Comparison of ENCODE assay signal across 8 cellular contexts in the genomic region with DNA sequence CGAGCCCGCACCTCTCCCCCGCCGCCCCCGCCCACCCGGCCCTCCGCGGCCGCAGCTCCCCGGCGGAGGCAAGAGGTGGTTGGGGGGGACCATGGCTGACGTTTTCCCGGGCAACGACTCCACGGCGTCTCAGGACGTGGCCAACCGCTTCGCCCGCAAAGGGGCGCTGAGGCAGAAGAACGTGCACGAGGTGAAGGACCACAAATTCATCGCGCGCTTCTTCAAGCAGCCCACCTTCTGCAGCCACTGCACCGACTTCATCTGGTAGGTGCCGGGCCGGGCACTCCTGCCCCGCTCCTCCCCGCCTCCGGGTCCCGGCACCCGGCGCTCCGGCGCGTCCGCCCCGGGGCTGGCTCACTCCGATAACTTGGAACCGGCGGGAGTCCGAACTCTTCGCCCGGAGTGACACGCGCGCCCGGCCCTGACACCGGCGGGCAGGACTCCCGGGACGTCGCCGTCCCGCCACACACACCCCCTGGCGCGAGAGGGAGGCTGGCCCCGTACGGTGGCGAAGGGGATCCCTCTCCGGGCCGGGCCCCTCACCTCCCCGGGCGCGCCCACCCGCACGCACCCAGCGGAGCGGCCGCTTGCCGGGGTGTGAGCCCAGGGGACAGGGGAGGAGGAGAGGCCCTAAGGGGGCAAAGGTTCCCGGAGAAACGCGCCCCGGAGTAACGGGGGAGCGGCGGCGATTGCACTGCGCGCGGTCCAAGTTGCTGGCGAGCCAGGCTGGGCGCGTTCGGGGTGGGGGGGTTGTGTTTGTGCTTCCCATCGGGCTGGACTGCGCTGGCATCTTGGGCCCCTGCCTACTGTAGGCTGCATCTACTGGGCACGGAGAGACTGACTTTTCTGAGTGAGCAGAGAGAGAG. TPM values are rescaled to one million over a fixed set of nuclear protein-coding genes. Genes with fewer than 3 reads are reported as not detected.
DNase-seq lines count a peak whose midpoint lies in the region; ATAC-seq and FAIRE-seq lines count a peak whose summit lies in the region.

No MANE protein-coding gene starts in this region.

- DNase-seq in NCI-H2227 (lab: John Stamatoyannopoulos, UW; ENCODE audit: unreplicated experiment) (peak; percentile 45), NCI-H2227 treated with DMSO at 0.1 percent for 48 hours (lab: John Stamatoyannopoulos, UW) (no peak), RCC 7860 (ENCODE audit: low spot score) (peak; percentile 62), globus pallidus (ENCODE audit: low spot score) (peak; percentile 63)
- peak; percentile 57 for DNase-seq in activated naive CD4-positive, alpha-beta T cell treated with anti-CD3 and anti-CD28 coated beads for 36 hours

- intact Hi-C loops in activated naive CD4-positive, alpha-beta T cell treated with anti-CD3 and anti-CD28 coated beads for 36 hours (cut with micrococcal nuclease), result loop anchor here (5.0 to 10.0 kb wide), 2 partner anchors 264 to 1328 kb away; no protein-coding TSS in a partner anchor

- CTCF ChIA-PET in activated naive CD4-positive, alpha-beta T cell treated with anti-CD3 and anti-CD28 coated beads for 36 hours (lab: Charles Lee), result interaction anchor here (1.6 to 2.0 kb wide), 2 partner anchors 11 to 89 kb away, joined by 5 to 6 read pairs; no protein-coding TSS in a partner anchor

- peak overlapping the region; percentile 95 for H3K27ac Mint-ChIP-seq in activated naive CD4-positive, alpha-beta T cell treated with anti-CD3 and anti-CD28 coated beads for 36 hours

- peak; percentile 14 for ATAC-seq in HG03108 (IDR thresholded peaks at IDR 0.05; ENCODE audit: unreplicated experiment)

- no peak overlapping the region for H3K27ac ChIP-seq in thymus (ENCODE audit: low read depth)

- H3K36me3 Mint-ChIP-seq in activated naive CD4-positive, alpha-beta T cell treated with anti-CD3 and anti-CD28 coated beads for 36 hours (ENCODE audit: low read depth), result peaks cover 21% of the 10 kb centered on the region

- H3K4me3 Mint-ChIP-seq in activated naive CD4-positive, alpha-beta T cell treated with anti-CD3 and anti-CD28 coated beads for 36 hours, result peak overlapping the region; percentile 100

- peaks cover 37% of the 10 kb centered on the region for H3K4me1 ChIP-seq in neuron (ENCODE audit: insufficient read depth, low read length)
- H3K4me1 ChIP-seq in thymus (ENCODE audit: control insufficient read depth, insufficient read depth, low read length), result peaks cover 4% of the 10 kb centered on the region

- no peaks in the 10 kb centered on the region for H3K27me3 ChIP-seq in neuron (ENCODE audit: insufficient read depth, low read length)
- peaks cover 45% of the 10 kb centered on the region for H3K27me3 ChIP-seq in thymus (ENCODE audit: control insufficient read depth, insufficient read depth)

- peaks cover 36% of the 10 kb centered on the region for H3K4me1 Mint-ChIP-seq in activated naive CD4-positive, alpha-beta T cell treated with anti-CD3 and anti-CD28 coated beads for 36 hours (ENCODE audit: low read depth)

- H3K9me3 ChIP-seq in neuron (ENCODE audit: low read length), result no peaks in the 10 kb centered on the region
- H3K9me3 ChIP-seq in thymus (ENCODE audit: control insufficient read depth), result no peaks in the 10 kb centered on the region

- no peak for FAIRE-seq in RCC 7860 (lab: Jason Lieb, UNC)

- H2AFZ ChIP-seq in neuron (ENCODE audit: low read depth, low read length), result peak overlapping the region; percentile 90

- H3K36me3 ChIP-seq in neuron (ENCODE audit: insufficient read depth, low read length), result no peaks in the 10 kb centered on the region
- no peaks in the 10 kb centered on the region for H3K36me3 ChIP-seq in thymus (ENCODE audit: control insufficient read depth, insufficient read depth)

- no peaks in the 10 kb centered on the region for H3K9me3 Mint-ChIP-seq in activated naive CD4-positive, alpha-beta T cell treated with anti-CD3 and anti-CD28 coated beads for 36 hours

- peak overlapping the region; percentile 87 for H3K4me3 ChIP-seq in neuron (ENCODE audit: low read length)
- peak overlapping the region; percentile 65 for H3K4me3 ChIP-seq in thymus (ENCODE audit: low read length)

- H3K27me3 Mint-ChIP-seq in activated naive CD4-positive, alpha-beta T cell treated with anti-CD3 and anti-CD28 coated beads for 36 hours (ENCODE audit: low read depth), result no peaks in the 10 kb centered on the region

- WGBS in thymus, result 1% methylated on average over 91 of the region's 91 CpGs

RNA-seq across cellular contexts. Expression of gene PRKCA, which starts 0.6 kb away (rescaled TPM):
- total RNA-seq in activated naive CD4-positive, alpha-beta T cell treated with anti-CD3 and anti-CD28 coated beads for 36 hours, result 10 to 100 TPM; 78.4 to 79.7 TPM
- polyA plus RNA-seq in thymus, result 2.7 TPM
